2 cellular contexts compared by ENCODE assay signal in the genomic region with DNA sequence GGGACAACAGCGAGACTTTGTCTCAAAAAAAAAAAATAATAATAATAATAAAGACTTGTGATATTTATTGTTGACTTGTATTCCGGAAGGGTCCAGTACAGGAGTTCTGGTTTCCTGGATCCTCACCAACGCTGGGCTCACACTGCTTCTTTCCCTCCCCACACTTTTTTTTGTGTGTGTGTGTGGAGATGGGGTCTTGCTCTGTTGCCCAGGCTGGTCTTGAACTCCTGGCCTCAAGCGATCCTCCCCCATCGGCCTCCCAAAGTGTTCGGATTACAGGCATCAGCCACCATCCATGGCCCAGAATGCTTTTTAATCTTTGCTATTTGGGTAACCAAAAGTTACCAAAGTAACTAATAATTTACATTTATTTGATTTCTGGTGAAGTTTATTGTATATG.
TF ChIP-seq lines count a peak whose summit lies in the region.

No MANE protein-coding gene starts in this region.

TF ChIP-seq in HEK293, 187 proteins besides CTCF, POLR2A, EP300 and RAD21:
- TF ChIP-seq ZNF121 (tag by site-specific recombination; IDR thresholded peaks at IDR 0.05) (peak; percentile 78), ZNF112 (tag by site-specific recombination; IDR thresholded peaks at IDR 0.05) (no peak)
- TF ChIP-seq, protein P1, sequence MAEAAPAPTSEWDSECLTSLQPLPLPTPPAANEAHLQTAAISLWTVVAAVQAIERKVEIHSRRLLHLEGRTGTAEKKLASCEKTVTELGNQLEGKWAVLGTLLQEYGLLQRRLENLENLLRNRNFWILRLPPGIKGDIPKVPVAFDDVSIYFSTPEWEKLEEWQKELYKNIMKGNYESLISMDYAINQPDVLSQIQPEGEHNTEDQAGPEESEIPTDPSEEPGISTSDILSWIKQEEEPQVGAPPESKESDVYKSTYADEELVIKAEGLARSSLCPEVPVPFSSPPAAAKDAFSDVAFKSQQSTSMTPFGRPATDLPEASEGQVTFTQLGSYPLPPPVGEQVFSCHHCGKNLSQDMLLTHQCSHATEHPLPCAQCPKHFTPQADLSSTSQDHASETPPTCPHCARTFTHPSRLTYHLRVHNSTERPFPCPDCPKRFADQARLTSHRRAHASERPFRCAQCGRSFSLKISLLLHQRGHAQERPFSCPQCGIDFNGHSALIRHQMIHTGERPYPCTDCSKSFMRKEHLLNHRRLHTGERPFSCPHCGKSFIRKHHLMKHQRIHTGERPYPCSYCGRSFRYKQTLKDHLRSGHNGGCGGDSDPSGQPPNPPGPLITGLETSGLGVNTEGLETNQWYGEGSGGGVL (tag by site-specific recombination; IDR thresholded peaks at IDR 0.05): no peak

TF ChIP-seq in K562, 482 proteins besides CTCF, POLR2A, EP300 and RAD21:
- peak; percentile 30; the same call in 1 of the 2 replicates for TF ChIP-seq ZNF121 (CRISPR knock-in tag; conservative IDR thresholded peaks at IDR 0.05)
- TF ChIP-seq, protein P2, sequence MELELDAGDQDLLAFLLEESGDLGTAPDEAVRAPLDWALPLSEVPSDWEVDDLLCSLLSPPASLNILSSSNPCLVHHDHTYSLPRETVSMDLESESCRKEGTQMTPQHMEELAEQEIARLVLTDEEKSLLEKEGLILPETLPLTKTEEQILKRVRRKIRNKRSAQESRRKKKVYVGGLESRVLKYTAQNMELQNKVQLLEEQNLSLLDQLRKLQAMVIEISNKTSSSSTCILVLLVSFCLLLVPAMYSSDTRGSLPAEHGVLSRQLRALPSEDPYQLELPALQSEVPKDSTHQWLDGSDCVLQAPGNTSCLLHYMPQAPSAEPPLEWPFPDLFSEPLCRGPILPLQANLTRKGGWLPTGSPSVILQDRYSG (tag; conservative IDR thresholded peaks at IDR 0.05; ENCODE audit: low read depth): no peak
- no peak for TF ChIP-seq XRCC3 (IDR thresholded peaks at IDR 0.05)
